Comparison of ENCODE assay signal across 8 cellular contexts in the genomic region with DNA sequence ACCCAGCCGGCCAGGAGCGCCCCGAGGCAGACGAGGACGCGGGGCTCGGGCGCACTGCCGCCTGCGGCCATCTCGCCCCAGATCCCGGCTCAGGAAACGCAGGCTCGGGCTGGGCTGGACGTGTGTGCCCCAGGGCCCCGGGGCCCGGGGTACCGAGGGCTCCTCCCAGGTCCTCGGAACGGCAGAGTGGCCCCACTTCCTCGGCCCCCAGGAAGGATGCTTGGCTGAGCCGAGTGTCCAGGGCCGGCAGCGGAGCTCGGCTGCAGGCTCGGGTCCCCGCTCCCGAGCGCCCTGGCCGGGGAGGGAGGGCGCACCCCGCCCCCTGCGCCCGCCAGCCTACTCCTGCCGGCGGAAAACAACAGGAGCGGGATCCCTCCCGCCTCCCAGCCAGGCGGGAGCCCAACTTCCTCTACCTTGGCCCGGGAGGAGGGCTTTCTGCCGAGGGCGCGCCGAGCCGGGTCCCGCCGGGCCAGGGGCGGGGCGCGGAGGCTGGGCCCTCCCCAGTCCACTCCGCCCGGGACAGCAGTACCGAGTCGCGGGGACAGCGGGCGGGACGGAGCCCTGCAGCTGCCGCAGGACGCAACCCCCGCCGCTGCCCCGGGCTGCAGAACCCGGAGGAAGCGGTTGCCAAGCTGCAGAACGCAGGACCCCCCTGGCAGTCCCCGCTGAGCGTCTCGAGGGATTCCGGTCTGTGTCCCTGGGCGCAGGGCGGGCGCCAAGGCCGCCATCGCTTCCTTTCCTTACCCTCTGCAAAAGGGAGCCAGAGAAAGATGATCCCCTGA. TPM values are rescaled to one million over a fixed set of nuclear protein-coding genes. Genes with fewer than 3 reads are reported as not detected.
DNase-seq lines count a peak whose midpoint lies in the region; ATAC-seq and TF ChIP-seq lines count a peak whose summit lies in the region.

A gene with protein sequence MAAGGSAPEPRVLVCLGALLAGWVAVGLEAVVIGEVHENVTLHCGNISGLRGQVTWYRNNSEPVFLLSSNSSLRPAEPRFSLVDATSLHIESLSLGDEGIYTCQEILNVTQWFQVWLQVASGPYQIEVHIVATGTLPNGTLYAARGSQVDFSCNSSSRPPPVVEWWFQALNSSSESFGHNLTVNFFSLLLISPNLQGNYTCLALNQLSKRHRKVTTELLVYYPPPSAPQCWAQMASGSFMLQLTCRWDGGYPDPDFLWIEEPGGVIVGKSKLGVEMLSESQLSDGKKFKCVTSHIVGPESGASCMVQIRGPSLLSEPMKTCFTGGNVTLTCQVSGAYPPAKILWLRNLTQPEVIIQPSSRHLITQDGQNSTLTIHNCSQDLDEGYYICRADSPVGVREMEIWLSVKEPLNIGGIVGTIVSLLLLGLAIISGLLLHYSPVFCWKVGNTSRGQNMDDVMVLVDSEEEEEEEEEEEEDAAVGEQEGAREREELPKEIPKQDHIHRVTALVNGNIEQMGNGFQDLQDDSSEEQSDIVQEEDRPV (minus strand): TSS at position 411 of the 782 bp plus-strand sequence. CDS start 340 bp downstream, at position 71.

- CTCF ChIA-PET in PC-3 (lab: Charles Lee): no interaction called here

- peak within 1 kb of the TSS; percentile 84 for H2AFZ ChIP-seq in PC-3 (ENCODE audit: low read length)

- H3K9me3 ChIP-seq in PC-3 (ENCODE audit: low read length): no peaks in the 10 kb centered on the region
- no peaks in the 10 kb centered on the region for H3K9me3 ChIP-seq in cardiac muscle cell (ENCODE audit: low read depth)

- H3K27ac ChIP-seq in HL-60 (replicated peaks) (no peak within 1 kb of the TSS), PC-3 (ENCODE audit: low read length) (peak within 1 kb of the TSS; percentile 38), cardiac muscle cell (no peak within 1 kb of the TSS)

- H4K20me1 ChIP-seq in PC-3 (ENCODE audit: low read length): no peaks in the 10 kb centered on the region

- peaks cover 29% of the 10 kb centered on the region; the same call in 1 of the 2 replicates for H3K79me2 ChIP-seq in PC-3 (ENCODE audit: low read length)

- H3K4me3 ChIP-seq in HL-60 (replicated peaks; ENCODE audit: insufficient read depth, low read length) (peak within 1 kb of the TSS; percentile 59), PC-3 (ENCODE audit: low read length) (peak within 1 kb of the TSS; percentile 94), cardiac muscle cell (peak within 1 kb of the TSS; percentile 66)

- H3K27me3 ChIP-seq in HL-60 (ENCODE audit: insufficient read depth, poor library complexity, severe bottlenecking) (peaks cover 16% of the 10 kb centered on the region), PC-3 (ENCODE audit: low read length) (no peaks in the 10 kb centered on the region), cardiac muscle cell (no peaks in the 10 kb centered on the region)

- H3K9ac ChIP-seq in PC-3 (ENCODE audit: low read length): peak within 1 kb of the TSS; percentile 78

- POLR2A ChIA-PET in PC-3 (lab: Charles Lee; ENCODE audit: unreplicated experiment): interaction anchor here (0.6 to 0.7 kb wide), 2 partner anchors 17 to 135 kb away, joined by 3 to 4 read pairs; no protein-coding TSS in a partner anchor

- DNase-seq in EL: peak; percentile 78
- peak; percentile 5 to 29 for DNase-seq in HL-60 (ENCODE audit: low read depth in 1 of 2, low spot score in 1 of 2)
- peak; percentile 90 for DNase-seq in PC-3
- DNase-seq in amniotic stem cell (lab: John Stamatoyannopoulos, UW): peak; percentile 20
- peak; percentile 67 to 74 for DNase-seq in cardiac muscle cell (ENCODE audit: low read depth in 1 of 2, low spot score in 1 of 2)
- DNase-seq in occipital lobe (lab: John Stamatoyannopoulos, UW): peak; percentile 17
- DNase-seq in stimulated activated naive CD4-positive, alpha-beta T cell treated with Interleukin-2 at 50 U/mL for 16 hours (lab: John Stamatoyannopoulos, UW): no peak

- TF ChIP-seq CTCF in HL-60 (IDR thresholded peaks at IDR 0.05; ENCODE audit: insufficient read depth, low read length) (no peak), PC-3 (conservative IDR thresholded peaks at IDR 0.05; ENCODE audit: low read depth, low read length) (no peak), cardiac muscle cell (IDR thresholded peaks at IDR 0.05; ENCODE audit: low read depth, low read length) (no peak)

- intact Hi-C loops in PC-3 (cut with micrococcal nuclease): loop anchor here (1.0 to 2.0 kb wide), 2 partner anchors 33 to 44 kb away; a partner anchor contains a TSS

- no peaks in the 10 kb centered on the region for H3K9me2 ChIP-seq in PC-3 (replicated peaks; ENCODE audit: low read length)

- peak within 1 kb of the TSS; percentile 96 for H3K4me2 ChIP-seq in PC-3 (ENCODE audit: low read length)

- H3K4me1 ChIP-seq in PC-3 (ENCODE audit: insufficient read depth, low read length) (peaks cover 21% of the 10 kb centered on the region), cardiac muscle cell (ENCODE audit: low read depth) (peaks cover 5% of the 10 kb centered on the region)

- no TSS peak for BruUV-seq in PC-3 (replicated peaks; lab: Mats Ljungman, UMichigan)

- peaks cover 2% of the 10 kb centered on the region for H3F3A ChIP-seq in PC-3 (ENCODE audit: low read length, unreplicated experiment)

- no peaks in the 10 kb centered on the region for H3K36me3 ChIP-seq in PC-3 (ENCODE audit: low read depth, low read length)
- no peaks in the 10 kb centered on the region for H3K36me3 ChIP-seq in cardiac muscle cell

- ATAC-seq in PC-3 (peak; percentile 82), GM19463 (IDR thresholded peaks at IDR 0.05; ENCODE audit: unreplicated experiment) (no peak)

RNA-seq across cellular contexts. Expression of the gene that starts here (rescaled TPM):
- 60.8 and 68.8 TPM in 2 replicates for total RNA-seq in PC-3 (2014; rRNA removed)
- total RNA-seq in cardiac muscle cell: 9.0 and 10.9 TPM in 2 replicates
- polyA plus RNA-seq in cardiac muscle cell: 6.7 and 7.2 TPM in 2 replicates
- 15.4 TPM for total RNA-seq in occipital lobe
